ENCODE assay signal across 19 cellular contexts in the genomic region with DNA sequence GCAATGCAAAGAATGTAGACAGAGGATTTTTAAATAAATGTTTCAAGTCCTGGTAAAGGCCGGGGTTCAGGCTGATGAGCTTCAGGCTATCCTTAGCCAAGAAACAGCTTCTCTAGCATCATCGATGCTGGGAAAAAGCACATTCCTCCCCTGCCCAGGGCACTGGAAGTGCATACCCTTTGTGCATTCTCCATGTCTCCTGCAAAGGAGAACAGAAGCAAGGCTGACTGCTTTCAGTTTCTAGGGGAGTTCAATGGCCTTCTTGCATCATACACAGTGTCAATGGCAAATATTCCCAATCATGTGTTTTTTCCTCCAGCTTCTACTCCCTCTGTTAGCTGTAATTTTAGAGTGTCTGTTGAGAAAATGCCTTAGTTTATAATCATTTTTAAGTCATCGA. TPM values are rescaled to one million over a fixed set of nuclear protein-coding genes. Genes with fewer than 3 reads are reported as not detected.
DNase-seq lines count a peak whose midpoint lies in the region; TF ChIP-seq lines count a peak whose summit lies in the region.
"Had no signal": no experiment of that assay in that cellular context is flagged by ENCODE, and none has a peak within 500 bp of the region (broad histone marks: within the 10 kb centered on the region; RNA-seq: fewer than 3 reads in every experiment).

No MANE protein-coding gene starts in this region.

- intact Hi-C loops in testis (cut with DNase I; ENCODE audit: low total_unique reads), result no loop called here

- H3K56ac ChIP-seq in mesendoderm (ENCODE audit: low read length), result no peak overlapping the region

- H2BK15ac ChIP-seq in mesendoderm (replicated peaks; ENCODE audit: low read depth), result no peak overlapping the region

- DNase-seq in HuH-7 (ENCODE audit: low spot score) (peak; percentile 12), adipocyte (ENCODE audit: low read depth) (peak; percentile 73), fibroblast of the aortic adventitia (ENCODE audit: low read depth) (peak; percentile 36), mesendoderm (peak; percentile 44), testis (no peak), SJCRH30 (no peak), NCI-H2081 treated with DMSO at 0.1 percent for 48 hours (lab: John Stamatoyannopoulos, UW) (no peak)
- DNase-seq in activated CD4-positive, alpha-beta T cell treated with anti-CD3 and anti-CD28 coated beads for 48 hours, result no peak
- DNase-seq: CD4-positive, alpha-beta memory T cell; H7; left cardiac atrium; NCI-H1105 treated with DMSO at 0.1 percent for 48 hours; NCI-H2081; NCI-H524; spleen; stimulated activated CD4-positive, alpha-beta T cell treated with anti-CD3 and anti-CD28 coated beads, Interleukin-4, amount 100 ng/mL, for 4 hours; stomach; upper lobe of left lung had no signal

- H3K4me2 ChIP-seq in mesendoderm (ENCODE audit: low read length), result no peak overlapping the region

- no peak overlapping the region for H3K4ac ChIP-seq in mesendoderm (ENCODE audit: low read depth, low read length)

- no peak overlapping the region for H2BK5ac ChIP-seq in mesendoderm (ENCODE audit: low read length)

- H3K18ac ChIP-seq in mesendoderm (ENCODE audit: low read length), result no peak overlapping the region

- H3K9ac ChIP-seq in adipocyte (ENCODE audit: low read length), result no peak overlapping the region
- no peak overlapping the region for H3K9ac ChIP-seq in mesendoderm (ENCODE audit: low read length)

- TF ChIP-seq CTCF in fibroblast of the aortic adventitia (IDR thresholded peaks at IDR 0.05; ENCODE audit: insufficient read depth, low read length) (no peak), testis (IDR thresholded peaks at IDR 0.05) (no peak)

- no peak for TF ChIP-seq POLR2A in testis (IDR thresholded peaks at IDR 0.05)

- no CpG with 5 or more reads among the region's 3 CpGs for WGBS in mesendoderm (ENCODE audit: extremely low coverage, insufficient coverage, low lambda C conversion rate)
- WGBS in testis, 2 donors, result 87 to 91% methylated on average over 3 of the region's 3 CpGs

- H3K23ac ChIP-seq in mesendoderm (ENCODE audit: low read length), result no peak overlapping the region

- no peaks in the 10 kb centered on the region for H3K79me2 ChIP-seq in mesendoderm (ENCODE audit: control insufficient read depth, insufficient read depth, low read length)

- H3K27ac ChIP-seq in mesendoderm (ENCODE audit: low read depth, low read length) (no peak overlapping the region), testis (no peak overlapping the region), SJCRH30 (no peak overlapping the region)
- H3K27ac ChIP-seq: gastroesophageal sphincter, stomach, upper lobe of left lung had no signal

- no peak overlapping the region for H4K8ac ChIP-seq in mesendoderm (ENCODE audit: low read depth, low read length)

- H3K4me1 ChIP-seq in adipocyte (ENCODE audit: control insufficient read depth, insufficient read depth, low read length), result peaks cover 20% of the 10 kb centered on the region
- peaks cover 2% of the 10 kb centered on the region for H3K4me1 ChIP-seq in mesendoderm (ENCODE audit: control insufficient read depth, low read depth, low read length)
- no peaks in the 10 kb centered on the region for H3K4me1 ChIP-seq in testis
- no peaks in the 10 kb centered on the region for H3K4me1 ChIP-seq in SJCRH30
- H3K4me1 ChIP-seq: gastroesophageal sphincter, spleen, stomach had no signal

- H3K4me3 ChIP-seq in adipocyte (ENCODE audit: low read length), result no peak overlapping the region
- no peak overlapping the region for H3K4me3 ChIP-seq in fibroblast of the aortic adventitia (ENCODE audit: low read depth, low read length)
- no peak overlapping the region for H3K4me3 ChIP-seq in mesendoderm (ENCODE audit: low read length)
- no peak overlapping the region for H3K4me3 ChIP-seq in testis
- no peak overlapping the region for H3K4me3 ChIP-seq in SJCRH30
- H3K4me3 ChIP-seq: gastroesophageal sphincter, spleen, stomach, upper lobe of left lung had no signal

- no peaks in the 10 kb centered on the region for H3K27me3 ChIP-seq in adipocyte (replicated peaks; ENCODE audit: control insufficient read depth, insufficient read depth, low read length)
- no peaks in the 10 kb centered on the region for H3K27me3 ChIP-seq in mesendoderm (ENCODE audit: insufficient read depth, low read length, poor library complexity)
- H3K27me3 ChIP-seq in testis, result no peaks in the 10 kb centered on the region
- no peaks in the 10 kb centered on the region for H3K27me3 ChIP-seq in SJCRH30
- H3K27me3 ChIP-seq: gastroesophageal sphincter, spleen, stomach, upper lobe of left lung had no signal

- H3K36me3 ChIP-seq in adipocyte (ENCODE audit: control insufficient read depth, insufficient read depth, low read length, severe bottlenecking) (no peaks in the 10 kb centered on the region), mesendoderm (ENCODE audit: control insufficient read depth, insufficient read depth, low read length) (no peaks in the 10 kb centered on the region), testis (ENCODE audit: low read depth, missing control alignments) (no peaks in the 10 kb centered on the region), SJCRH30 (no peaks in the 10 kb centered on the region)
- H3K36me3 ChIP-seq: gastroesophageal sphincter, spleen, stomach, upper lobe of left lung had no signal

- no peak overlapping the region for H4K5ac ChIP-seq in mesendoderm (ENCODE audit: low read length)

- H3K9me3 ChIP-seq in adipocyte (ENCODE audit: control insufficient read depth, low read length), result no peaks in the 10 kb centered on the region
- no peaks in the 10 kb centered on the region for H3K9me3 ChIP-seq in testis
- no peaks in the 10 kb centered on the region for H3K9me3 ChIP-seq in SJCRH30 (replicated peaks)
- H3K9me3 ChIP-seq: gastroesophageal sphincter, spleen, stomach, upper lobe of left lung had no signal

- no peak overlapping the region for H2AK5ac ChIP-seq in mesendoderm (ENCODE audit: low read length)

- H2BK120ac ChIP-seq in mesendoderm (ENCODE audit: low read depth, low read length), result no peak overlapping the region

- H3K79me1 ChIP-seq in mesendoderm (ENCODE audit: low read length), result peaks cover 2% of the 10 kb centered on the region

RNA-seq across cellular contexts. Expression of a gene that starts 59.9 kb away (rescaled TPM):
- total RNA-seq in fibroblast of the aortic adventitia (ENCODE audit: low replicate concordance) (49.7 and 160 TPM in 2 replicates), testis (10 to 100 TPM; 22.0 to 34.1 TPM)
- polyA plus RNA-seq in mesendoderm (2013, experiment 1 of 2), result 14.7 TPM
- polyA plus RNA-seq in mesendoderm (2013, experiment 2 of 2), result 16.5 TPM
- polyA plus RNA-seq in testis (ENCODE audit: insufficient read depth, low read depth, low replicate concordance), result 23.1 TPM
- total RNA-seq in SJCRH30 (2014; rRNA removed; shearing (Covaris generic)), result 14.8 and 16.1 TPM in 2 replicates
- total RNA-seq: CD4-positive, alpha-beta memory T cell had no signal
- polyA plus RNA-seq: CD4-positive, alpha-beta memory T cell had no signal

Comparison
In these comparisons a context has a peak if more than half of its experiments do, and no peak if none do; other contexts are left out.
1. DNase-seq: peak in HuH-7 (single experiment), adipocyte (single experiment), fibroblast of the aortic adventitia (single experiment) and mesendoderm (single experiment); none in testis (single experiment), SJCRH30 (0 of 2), activated CD4-positive, alpha-beta T cell treated with anti-CD3 and anti-CD28 coated beads for 48 hours (single experiment) and NCI-H2081 treated with DMSO at 0.1 percent for 48 hours (single experiment).